Comparison of ENCODE assay signal across 17 cellular contexts in genomic region chr1:151704246-151704645, GRCh38. TPM values are rescaled to one million over a fixed set of nuclear protein-coding genes. Genes with fewer than 3 reads are reported as not detected.
DNase-seq lines count a peak whose midpoint lies in the region; ATAC-seq and TF ChIP-seq lines count a peak whose summit lies in the region.
"Had no signal": no experiment of that assay in that cellular context is flagged by ENCODE, and none has a peak within 500 bp of the region (broad histone marks: within the 10 kb centered on the region; RNA-seq: fewer than 3 reads in every experiment).

No MANE protein-coding gene starts in this region.

- no peaks in the 10 kb centered on the region for H3K9me3 ChIP-seq in WERI-Rb-1 (ENCODE audit: severe bottlenecking)
- H3K9me3 ChIP-seq: A549 had no signal

- no peaks in the 10 kb centered on the region for H3K9me3 Mint-ChIP-seq in nephron progenitor cell
- no peaks in the 10 kb centered on the region for H3K9me3 Mint-ChIP-seq in progenitor cell of endocrine pancreas (ENCODE audit: low read depth)
- H3K9me3 Mint-ChIP-seq: CD8-positive, alpha-beta T cell had no signal

- DNase-seq in cardiac septum (ENCODE audit: low spot score) (peak; percentile 36), Right ventricle myocardium inferior (ENCODE audit: missing footprints) (no peak), WERI-Rb-1 (no peak), nephron progenitor cell (no peak), progenitor cell of endocrine pancreas (ENCODE audit: low spot score, unreplicated experiment) (no peak), DMS 273 (lab: John Stamatoyannopoulos, UW; ENCODE audit: unreplicated experiment) (no peak)
- DNase-seq in stimulated activated CD4-positive, alpha-beta T cell treated with anti-CD3 and anti-CD28 coated beads, Interleukin-1b, Interleukin-23, amount 100 ng/mL, for 48 hours: no peak
- no peak for DNase-seq in activated effector memory CD4-positive, alpha-beta T cell treated with anti-CD3 and anti-CD28 coated beads, Interleukin-2, amount 50 U/mL, for 16 hours
- DNase-seq: AML-193; Calu3; CD8-positive, alpha-beta T cell; GM23248; HCEC 1CT had no signal

- H3K27ac Mint-ChIP-seq in nephron progenitor cell: peak overlapping the region; percentile 0
- H3K27ac Mint-ChIP-seq in progenitor cell of endocrine pancreas: peak overlapping the region; percentile 1
- H3K27ac Mint-ChIP-seq: CD8-positive, alpha-beta T cell had no signal

- H3K36me3 ChIP-seq in WERI-Rb-1: peaks cover 97% of the 10 kb centered on the region

- H3K4me3 Mint-ChIP-seq in nephron progenitor cell (no peak overlapping the region), progenitor cell of endocrine pancreas (ENCODE audit: low read depth) (no peak overlapping the region)
- H3K4me3 Mint-ChIP-seq: CD8-positive, alpha-beta T cell had no signal

- no peak for ATAC-seq in Right ventricle myocardium inferior
- ATAC-seq: A549; CD8-positive, alpha-beta T cell had no signal

- intact Hi-C loops in cardiac septum (cut with DNase I) (no loop called here), Right ventricle myocardium inferior (cut with DNase I) (no loop called here)

- peaks cover 11% of the 10 kb centered on the region for H3K27me3 Mint-ChIP-seq in nephron progenitor cell (ENCODE audit: low read depth, poor library complexity)
- no peaks in the 10 kb centered on the region for H3K27me3 Mint-ChIP-seq in progenitor cell of endocrine pancreas

- peaks cover 24% of the 10 kb centered on the region for H3K4me1 Mint-ChIP-seq in nephron progenitor cell
- peaks cover 42% of the 10 kb centered on the region for H3K4me1 Mint-ChIP-seq in progenitor cell of endocrine pancreas (ENCODE audit: low read depth)

- H3K27ac ChIP-seq in WERI-Rb-1: peak overlapping the region; percentile 38
- H3K27ac ChIP-seq: 22Rv1, A549, GM23248 had no signal

- TF ChIP-seq CTCF in WERI-Rb-1 (IDR thresholded peaks at IDR 0.05; ENCODE audit: low read depth, low read length) (no peak), nephron progenitor cell (IDR thresholded peaks at IDR 0.05) (no peak), progenitor cell of endocrine pancreas (IDR thresholded peaks at IDR 0.05; ENCODE audit: unreplicated experiment) (no peak)

- H3K36me3 Mint-ChIP-seq in nephron progenitor cell (ENCODE audit: low read depth) (peaks cover 19% of the 10 kb centered on the region), progenitor cell of endocrine pancreas (ENCODE audit: insufficient read depth) (peaks cover 13% of the 10 kb centered on the region)

- no peaks in the 10 kb centered on the region for H3K27me3 ChIP-seq in WERI-Rb-1 (ENCODE audit: insufficient read depth, low read depth, severe bottlenecking)

- H3K4me3 ChIP-seq in WERI-Rb-1 (ENCODE audit: low read depth, low read length): no peak overlapping the region
- H3K4me3 ChIP-seq: A549, GM23248 had no signal

RNA-seq across cellular contexts. Expression of gene CELF3, which starts 12.4 kb away (rescaled TPM):
- total RNA-seq in cardiac septum (not detected), Right ventricle myocardium inferior (not detected), progenitor cell of endocrine pancreas (20.0 and 22.6 TPM in 2 replicates)
- total RNA-seq: Calu3; CD8-positive, alpha-beta T cell; GM23248; H4 had no signal

RNA-seq across cellular contexts. Expression of gene RIIAD1, which starts 17.1 kb away (rescaled TPM):
- total RNA-seq in cardiac septum (4.3 TPM), Right ventricle myocardium inferior (7.7 TPM), progenitor cell of endocrine pancreas (0.51 and 1.2 TPM in 2 replicates)
- total RNA-seq: Calu3; CD8-positive, alpha-beta T cell; GM23248; H4; HT-29 had no signal

RNA-seq across cellular contexts. Expression of gene MRPL9, which starts 59.0 kb away (rescaled TPM):
- total RNA-seq in cardiac septum: 43.2 TPM
- total RNA-seq in Right ventricle myocardium inferior: 51.2 TPM
- total RNA-seq in progenitor cell of endocrine pancreas: 79.4 and 81.0 TPM in 2 replicates

Comparison
In these comparisons a context has a peak if more than half of its experiments do, and no peak if none do; other contexts are left out.
1. RNA of gene CELF3, which starts 12.4 kb away (total RNA-seq): 20.0 to 22.6 TPM in progenitor cell of endocrine pancreas; not detected in cardiac septum (single experiment) and not detected in Right ventricle myocardium inferior (single experiment); every median in the first group is over 10 times any median in the second.